In genomic region chr18:57629399-57629798, GRCh38 we compare ENCODE assay signal across 8 cellular contexts. TPM values are rescaled to one million over a fixed set of nuclear protein-coding genes. Genes with fewer than 3 reads are reported as not detected.
DNase-seq lines count a peak whose midpoint lies in the region; ATAC-seq, FAIRE-seq and TF ChIP-seq lines count a peak whose summit lies in the region.

No MANE protein-coding gene starts in this region.

- H3K36me3 ChIP-seq in GM23338 (ENCODE audit: insufficient read depth) = no peaks in the 10 kb centered on the region
- H3K36me3 ChIP-seq in K562 (ENCODE audit: control insufficient read depth, insufficient read depth, low read length) = no peaks in the 10 kb centered on the region

- no peak for TF ChIP-seq RAD21 in A549 (conservative IDR thresholded peaks at IDR 0.05 in 1 of 2, IDR thresholded peaks at IDR 0.05 in 1 of 2)
- no peak for TF ChIP-seq RAD21 in K562 (CRISPR knock-in tag; conservative IDR thresholded peaks at IDR 0.05 in 1 of 2, IDR thresholded peaks at IDR 0.05 in 1 of 2)

- TF ChIP-seq EP300 in A549 (IDR thresholded peaks at IDR 0.05) (no peak), K562 (IDR thresholded peaks at IDR 0.05; ENCODE audit: low read length) (no peak)

- no peak for TF ChIP-seq CTCF in A549 (IDR thresholded peaks at IDR 0.05)
- no peak for TF ChIP-seq CTCF in GM23338 (conservative IDR thresholded peaks at IDR 0.05; ENCODE audit: low read depth in 2 of 2)
- TF ChIP-seq CTCF in K562 (IDR thresholded peaks at IDR 0.05 in 2 of 3, conservative IDR thresholded peaks at IDR 0.05 in 1 of 3; ENCODE audit: insufficient read depth in 2 of 3, low read depth in 1 of 3, low read length in 3 of 3) = no peak

- H4K20me1 ChIP-seq in GM23338 (replicated peaks; ENCODE audit: insufficient read depth) (no peaks in the 10 kb centered on the region), K562 (replicated peaks; ENCODE audit: control insufficient read depth, insufficient read depth, low read length) (no peaks in the 10 kb centered on the region)

- no peaks in the 10 kb centered on the region for H3K9me2 ChIP-seq in GM23338 (ENCODE audit: insufficient read depth)

- no peak overlapping the region for H3K27ac Mint-ChIP-seq in GM23338
- peak overlapping the region in 4 of 6 donors; percentile 14 to 99 (median 50) for H3K27ac Mint-ChIP-seq in naive B cell

- no peaks in the 10 kb centered on the region for H3F3A ChIP-seq in GM23338 (replicated peaks; ENCODE audit: low read depth)

- H2AFZ ChIP-seq in GM23338 = peak overlapping the region; percentile 97
- H2AFZ ChIP-seq in K562 (ENCODE audit: low read depth, low read length) = peak overlapping the region; percentile 100

- H3K27me3 ChIP-seq in GM23338 (ENCODE audit: insufficient read depth) = no peaks in the 10 kb centered on the region
- no peaks in the 10 kb centered on the region for H3K27me3 ChIP-seq in K562 (ENCODE audit: control insufficient read depth in 2 of 2, insufficient read depth in 2 of 2, low read length in 2 of 2)

- H3K9me3 Mint-ChIP-seq in GM23338 (peaks cover 10% of the 10 kb centered on the region; the same call in 2 of the 3 replicates), naive B cell (no peaks in the 10 kb centered on the region)

- WGBS in A549 (ENCODE audit: missing lambda C conversion rate) = 91% methylated on average over 10 of the region's 10 CpGs
- 100% methylated on average over 6 of the region's 10 CpGs for WGBS in K562 (ENCODE audit: insufficient coverage, low coverage, missing lambda C conversion rate)

- POLR2A ChIA-PET in A549 (lab: Yijun Ruan, JAX) (no interaction called here), K562 (lab: Yijun Ruan, JAX) (interaction anchor here (0.9 kb wide), 1 partner anchor 10 kb away, joined by 3 read pairs; no protein-coding TSS in a partner anchor)

- TF ChIP-seq POLR2A in A549 (IDR thresholded peaks at IDR 0.05; ENCODE audit: low read length) (no peak), K562 (conservative IDR thresholded peaks at IDR 0.05) (no peak)

- H3K27me3 Mint-ChIP-seq in GM23338 (ENCODE audit: insufficient read depth, low read depth, poor library complexity) = peaks cover 5% of the 10 kb centered on the region
- no peaks in the 10 kb centered on the region for H3K27me3 Mint-ChIP-seq in naive B cell

- no peak for FAIRE-seq in A549 (lab: Jason Lieb, UNC)
- no peak for FAIRE-seq in K562 (lab: Jason Lieb, UNC)

- H3K4me2 ChIP-seq in A549 (peak overlapping the region; percentile 97), GM23338 (peak overlapping the region; percentile 65), K562 (ENCODE audit: insufficient read depth, low read length) (0 out of 2 replicates have a peak overlapping the region, but pooled peaks have one; percentile 77)

- no peak for ATAC-seq in A549
- no peak for ATAC-seq in GM23338
- no peak for ATAC-seq in K562
- no peak for ATAC-seq in naive B cell (ENCODE audit: low read depth in 2 of 2)

- H3K79me2 ChIP-seq in GM23338 (replicated peaks; ENCODE audit: insufficient read depth) = no peaks in the 10 kb centered on the region
- H3K79me2 ChIP-seq in K562 (ENCODE audit: control insufficient read depth, insufficient read depth, low read length) = no peaks in the 10 kb centered on the region

- peak overlapping the region; percentile 73 for H3K4me3 ChIP-seq in A549
- peak overlapping the region; percentile 61 for H3K4me3 ChIP-seq in GM23338
- H3K4me3 ChIP-seq in K562 = no peak overlapping the region

- DNase-seq in A549 (ENCODE audit: low read depth in 1 of 2, low spot score in 1 of 2) = no peak
- no peak for DNase-seq in GM23338 (ENCODE audit: low spot score)
- DNase-seq in K562 (ENCODE audit: extremely low read depth in 1 of 4, low spot score in 3 of 4) = no peak
- no peak for DNase-seq in naive B cell
- no peak for DNase-seq in RPMI8226
- no peak for DNase-seq in amniotic stem cell (lab: John Stamatoyannopoulos, UW)
- DNase-seq in NCI-H1930 (lab: John Stamatoyannopoulos, UW) = no peak
- no peak for DNase-seq in COR-L47 (lab: John Stamatoyannopoulos, UW)

- in situ Hi-C loops in K562 (cut with MboI) = loop anchor here (10.0 to 25.0 kb wide), 2 partner anchors 233 to 495 kb away; no protein-coding TSS in a partner anchor

- CTCF ChIA-PET in A549 (lab: Yijun Ruan, JAX) = interaction anchor here (0.6 to 2.1 kb wide), 17 partner anchors 8 to 552 kb away, joined by 3 to 10 read pairs (median 4); partner anchors contain the start of genes NARS1 and NEDD4L
- CTCF ChIA-PET in K562 (lab: Yijun Ruan, JAX; ENCODE audit: low intra/inter-chr PET ratio) = interaction anchor here (1.1 kb wide), 1 partner anchor 494 kb away, joined by 5 read pairs; no protein-coding TSS in a partner anchor

- H3K27ac ChIP-seq in A549 = peak overlapping the region; percentile 92 to 94
- no peak overlapping the region for H3K27ac ChIP-seq in GM23338 (ENCODE audit: low read depth)
- H3K27ac ChIP-seq in K562 (ENCODE audit: extremely low read depth, low read depth, low read length) = no peak overlapping the region; the same call in 2 of the 3 replicates

- H3K4me1 Mint-ChIP-seq in GM23338 (peaks cover 11% of the 10 kb centered on the region; the same call in 2 of the 3 replicates), naive B cell (peaks cover 17 to 22% (median 17%) of the 10 kb centered on the region in 3 donors)

- no peaks in the 10 kb centered on the region for H3K9me1 ChIP-seq in K562 (ENCODE audit: control insufficient read depth, insufficient read depth, low read length)

- intact Hi-C loops in K562 (cut with micrococcal nuclease) = no loop called here

- H3K36me3 Mint-ChIP-seq in GM23338 (ENCODE audit: low read depth) (peaks cover 7% of the 10 kb centered on the region), naive B cell (no peaks in the 10 kb centered on the region)

- no TSS peak for BruUV-seq in K562 (replicated peaks; lab: Mats Ljungman, UMichigan)

- H3K9ac ChIP-seq in K562 (ENCODE audit: insufficient read depth in 1 of 2, low read depth in 2 of 2, low read length in 2 of 2) = no peak overlapping the region

- peak overlapping the region; percentile 85; the same call in 2 of the 3 replicates for H3K4me3 Mint-ChIP-seq in GM23338
- peak overlapping the region; percentile 91 to 100 (median 98) for H3K4me3 Mint-ChIP-seq in naive B cell

- H3K4me1 ChIP-seq in A549 = peaks cover 8% of the 10 kb centered on the region; the same call in 2 of the 3 replicates
- peaks cover 8% of the 10 kb centered on the region; the same call in 1 of the 2 replicates for H3K4me1 ChIP-seq in GM23338 (ENCODE audit: insufficient read depth)
- H3K4me1 ChIP-seq in K562 (replicated peaks in 1 of 2; ENCODE audit: control insufficient read depth in 2 of 2, insufficient read depth in 2 of 2, low read length in 2 of 2) = peaks cover 6 to 13% of the 10 kb centered on the region in 2 experiments; a peak in 4 of 5 replicates

- no peaks in the 10 kb centered on the region for H3K9me3 ChIP-seq in A549
- no peaks in the 10 kb centered on the region for H3K9me3 ChIP-seq in K562 (replicated peaks; ENCODE audit: control insufficient read depth, insufficient read depth, low read depth, low read length)

RNA-seq across cellular contexts. Expression of gene NARS1, which starts 7.8 kb away (rescaled TPM):
- 237 and 309 TPM in 2 replicates for polyA plus RNA-seq in A549 (2011; rRNA removed)
- polyA plus RNA-seq in A549 (2012; cell fraction: cytosol; rRNA removed) = 63.3 and 69.9 TPM in 2 replicates
- 47.7 and 99.2 TPM in 2 replicates for polyA plus RNA-seq in A549 (2012; cell fraction: nucleus; rRNA removed)
- 310 to 351 TPM (median 313 TPM) in 3 replicates for polyA plus RNA-seq in A549 (2017; fragmentation: RNase III; extraction: RNeasy Plus Mini Kit Qiagen cat#74134 plus additional on column Dnase treatment)
- 172 and 182 TPM in 2 replicates for polyA minus RNA-seq in A549 (2011; rRNA and poly(A)+ RNA removed)
- 225 and 233 TPM in 2 replicates for total RNA-seq in GM23338 (2014; rRNA removed; shearing (Covaris generic))
- 273 and 280 TPM in 2 replicates for polyA plus RNA-seq in GM23338 (2016; fragmentation: Nextera tagmentation; extraction: Ambion mirVana)
- 124 and 285 TPM in 2 replicates for total RNA-seq in K562 (2011; cell fraction: chromatin; rRNA removed; ENCODE audit: low replicate concordance)
- 72.2 and 74.9 TPM in 2 replicates for total RNA-seq in K562 (2011; cell fraction: nucleolus; rRNA removed)
- total RNA-seq in K562 (2011; cell fraction: nucleoplasm; rRNA removed) = 112 and 116 TPM in 2 replicates
- 153 and 232 TPM in 2 replicates for total RNA-seq in K562 (2014; rRNA removed)
- 236 and 274 TPM in 2 replicates for total RNA-seq in K562 (2014; rRNA removed; fragmentation: Illumina TruSeq; extraction: Trizol)
- total RNA-seq in K562 (2015; rRNA removed; fragmentation: Illumina TruSeq; extraction: Trizol) = 267 and 290 TPM in 2 replicates
- 130 and 145 TPM in 2 replicates for total RNA-seq in K562 (2021)
- polyA plus RNA-seq in K562 (2011; rRNA removed) = 180 and 207 TPM in 2 replicates
- 72.6 and 147 TPM in 2 replicates for polyA plus RNA-seq in K562 (2011; cell fraction: cytosol; rRNA removed)
- 135 and 213 TPM in 2 replicates for polyA plus RNA-seq in K562 (2011; cell fraction: nucleus; rRNA removed)
- 170 and 176 TPM in 2 replicates for polyA plus RNA-seq in K562 (2012)
- polyA plus RNA-seq in K562 (2014; fragmentation: Illumina TruSeq; extraction: Trizol) = 270 and 293 TPM in 2 replicates
- 100 to 1,000 TPM; 141 to 267 TPM for polyA plus RNA-seq in K562 (2014; fragmentation: Nextera tagmentation; extraction: Ambion mirVana)
- 186 and 225 TPM in 2 replicates for polyA plus RNA-seq in K562 (2014; rRNA removed)
- 246 and 314 TPM in 2 replicates for polyA minus RNA-seq in K562 (2011; rRNA and poly(A)+ RNA removed)
- 117 and 125 TPM in 2 replicates for polyA minus RNA-seq in K562 (2011; cell fraction: cytosol; rRNA and poly(A)+ RNA removed)
- 51.2 and 83.9 TPM in 2 replicates for polyA minus RNA-seq in K562 (2011; cell fraction: nucleus; rRNA and poly(A)+ RNA removed)
- polyA plus RNA-seq in naive B cell (ENCODE audit: low read depth in 6 of 6) = 10 to 100 TPM; 27.1 to 54.0 (median 34.8) TPM

RNA-seq across cellular contexts. Expression of gene FECH, which starts 42.9 kb away (rescaled TPM):
- 71.2 and 75.6 TPM in 2 replicates for polyA plus RNA-seq in A549 (2011; rRNA removed)
- polyA plus RNA-seq in A549 (2012; cell fraction: cytosol; rRNA removed) = 50.4 and 63.1 TPM in 2 replicates
- polyA plus RNA-seq in A549 (2012; cell fraction: nucleus; rRNA removed) = 24.9 and 43.9 TPM in 2 replicates
- 40.6 to 45.1 TPM (median 41.3 TPM) in 3 replicates for polyA plus RNA-seq in A549 (2017; fragmentation: RNase III; extraction: RNeasy Plus Mini Kit Qiagen cat#74134 plus additional on column Dnase treatment)
- 46.2 and 47.9 TPM in 2 replicates for polyA minus RNA-seq in A549 (2011; rRNA and poly(A)+ RNA removed)
- total RNA-seq in GM23338 (2014; rRNA removed; shearing (Covaris generic)) = 23.5 and 35.5 TPM in 2 replicates
- 5.8 and 6.1 TPM in 2 replicates for polyA plus RNA-seq in GM23338 (2016; fragmentation: Nextera tagmentation; extraction: Ambion mirVana)
- total RNA-seq in K562 (2011; cell fraction: chromatin; rRNA removed; ENCODE audit: low replicate concordance) = 35.2 and 72.3 TPM in 2 replicates
- 30.0 and 48.3 TPM in 2 replicates for total RNA-seq in K562 (2011; cell fraction: nucleolus; rRNA removed)
- total RNA-seq in K562 (2011; cell fraction: nucleoplasm; rRNA removed) = 39.2 and 42.7 TPM in 2 replicates
- total RNA-seq in K562 (2014; rRNA removed) = 170 and 212 TPM in 2 replicates
- 46.7 and 48.8 TPM in 2 replicates for total RNA-seq in K562 (2014; rRNA removed; fragmentation: Illumina TruSeq; extraction: Trizol)
- total RNA-seq in K562 (2015; rRNA removed; fragmentation: Illumina TruSeq; extraction: Trizol) = 20.2 and 24.1 TPM in 2 replicates
- total RNA-seq in K562 (2021) = 64.0 and 67.1 TPM in 2 replicates
- polyA plus RNA-seq in K562 (2011; rRNA removed) = 55.5 and 74.8 TPM in 2 replicates
- polyA plus RNA-seq in K562 (2011; cell fraction: cytosol; rRNA removed) = 46.0 and 58.0 TPM in 2 replicates
- polyA plus RNA-seq in K562 (2011; cell fraction: nucleus; rRNA removed) = 56.4 and 69.5 TPM in 2 replicates
- polyA plus RNA-seq in K562 (2012) = 46.9 and 58.3 TPM in 2 replicates
- 73.9 and 79.1 TPM in 2 replicates for polyA plus RNA-seq in K562 (2014; fragmentation: Illumina TruSeq; extraction: Trizol)
- 10 to 100 TPM; 19.8 to 21.1 TPM for polyA plus RNA-seq in K562 (2014; fragmentation: Nextera tagmentation; extraction: Ambion mirVana)
- polyA plus RNA-seq in K562 (2014; rRNA removed) = 56.8 and 84.3 TPM in 2 replicates
- 54.8 and 80.7 TPM in 2 replicates for polyA minus RNA-seq in K562 (2011; rRNA and poly(A)+ RNA removed)
- 42.9 and 49.0 TPM in 2 replicates for polyA minus RNA-seq in K562 (2011; cell fraction: cytosol; rRNA and poly(A)+ RNA removed)
- 27.8 and 29.5 TPM in 2 replicates for polyA minus RNA-seq in K562 (2011; cell fraction: nucleus; rRNA and poly(A)+ RNA removed)
- polyA plus RNA-seq in naive B cell (ENCODE audit: low read depth in 6 of 6) = 10 to 100 TPM in 3 of 6 donors, 1 to 10 TPM in 3; 8.6 to 17.0 (median 9.7) TPM

Comparison
In these comparisons a context has a peak if more than half of its experiments do, and no peak if none do; other contexts are left out.
1. H3K27ac ChIP-seq: peak in A549 (2 of 2); none in GM23338 (single experiment) and K562 (single experiment).
2. Peak in every context shown above with its lines, with median percentiles within 50 percentile points of each other: H3K4me2 ChIP-seq.